16 cellular contexts compared by ENCODE assay signal in the genomic region with DNA sequence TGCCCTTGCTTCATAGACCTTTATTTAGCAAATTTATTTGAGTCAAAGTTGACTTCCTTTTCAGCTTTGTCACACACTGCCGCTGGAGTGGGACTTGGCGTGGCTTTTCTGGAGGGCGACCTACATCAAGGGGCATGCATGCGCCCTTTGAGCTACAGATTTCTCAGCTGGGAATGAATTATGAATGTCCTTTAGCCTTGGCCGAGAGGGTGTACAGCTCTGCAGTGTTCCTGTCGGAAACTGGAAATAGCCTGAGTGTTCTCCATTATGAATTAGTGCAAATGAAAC.
DNase-seq lines count a peak whose midpoint lies in the region; ATAC-seq and TF ChIP-seq lines count a peak whose summit lies in the region.
"Had no signal": no experiment of that assay in that cellular context is flagged by ENCODE, and none has a peak within 500 bp of the region (broad histone marks: within the 10 kb centered on the region; RNA-seq: fewer than 3 reads in every experiment).

No MANE protein-coding gene starts in this region.

- DNase-seq in activated effector memory CD4-positive, alpha-beta T cell treated with anti-CD3 and anti-CD28 coated beads, Interleukin-2, amount 50 U/mL, for 16 hours: peak; percentile 8
- DNase-seq in activated effector memory CD4-positive, alpha-beta T cell treated with Interleukin-2 at 50 U/mL for 16 hours: no peak
- peak; percentile 15 for DNase-seq in chondrocyte (ENCODE audit: low spot score)
- DNase-seq in posterior vena cava (ENCODE audit: low spot score): peak; percentile 49
- DNase-seq in nephron progenitor cell: no peak
- no peak for DNase-seq in erythroblast (lab: John Stamatoyannopoulos, UW)
- DNase-seq: AML-193; Calu3; CD8-positive, alpha-beta T cell; DND-41; EL; GM23248 had no signal

- H3K4me3 Mint-ChIP-seq in chondrocyte (ENCODE audit: unreplicated experiment) (no peak overlapping the region), nephron progenitor cell (no peak overlapping the region)
- H3K4me3 Mint-ChIP-seq: CD8-positive, alpha-beta T cell; IgD-negative memory B cell had no signal

- no peak for TF ChIP-seq POLR2A in erythroblast (IDR thresholded peaks at IDR 0.05; ENCODE audit: low read length)

- H3K27ac Mint-ChIP-seq in chondrocyte (ENCODE audit: unreplicated experiment) (no peak overlapping the region), nephron progenitor cell (no peak overlapping the region)
- H3K27ac Mint-ChIP-seq: CD8-positive, alpha-beta T cell; IgD-negative memory B cell had no signal

- H3K36me3 Mint-ChIP-seq in chondrocyte (ENCODE audit: low read depth) (peaks cover 4% of the 10 kb centered on the region), nephron progenitor cell (ENCODE audit: low read depth) (no peaks in the 10 kb centered on the region)
- H3K36me3 Mint-ChIP-seq: CD8-positive, alpha-beta T cell had no signal

- ATAC-seq in HG02798 (IDR thresholded peaks at IDR 0.05; ENCODE audit: poor library complexity, unreplicated experiment): no peak
- ATAC-seq: A549; CD8-positive, alpha-beta T cell; GM12878 had no signal

- no peaks in the 10 kb centered on the region for H3K27me3 Mint-ChIP-seq in chondrocyte (ENCODE audit: low read depth)
- H3K27me3 Mint-ChIP-seq in nephron progenitor cell (ENCODE audit: low read depth, poor library complexity): no peaks in the 10 kb centered on the region
- H3K27me3 Mint-ChIP-seq: IgD-negative memory B cell had no signal

- TF ChIP-seq CTCF in chondrocyte (IDR thresholded peaks at IDR 0.05) (no peak), nephron progenitor cell (IDR thresholded peaks at IDR 0.05) (no peak)

- no peaks in the 10 kb centered on the region for H3K4me1 Mint-ChIP-seq in chondrocyte (ENCODE audit: low read depth)
- peaks cover 43% of the 10 kb centered on the region for H3K4me1 Mint-ChIP-seq in nephron progenitor cell
- H3K4me1 Mint-ChIP-seq: IgD-negative memory B cell had no signal

- intact Hi-C loops in posterior vena cava (cut with DNase I): no loop called here

- no peaks in the 10 kb centered on the region for H3K9me3 Mint-ChIP-seq in chondrocyte (ENCODE audit: low read depth)
- H3K9me3 Mint-ChIP-seq in nephron progenitor cell: no peaks in the 10 kb centered on the region
- H3K9me3 Mint-ChIP-seq: CD8-positive, alpha-beta T cell had no signal

Comparison
In these comparisons a context has a peak if more than half of its experiments do, and no peak if none do; other contexts are left out.
1. DNase-seq: peak in activated effector memory CD4-positive, alpha-beta T cell treated with anti-CD3 and anti-CD28 coated beads, Interleukin-2, amount 50 U/mL, for 16 hours (single experiment), chondrocyte (single experiment) and posterior vena cava (single experiment); none in activated effector memory CD4-positive, alpha-beta T cell treated with Interleukin-2 at 50 U/mL for 16 hours (single experiment), nephron progenitor cell (single experiment) and erythroblast (0 of 2).